ENCODE assay signal across 18 cellular contexts in the genomic region with DNA sequence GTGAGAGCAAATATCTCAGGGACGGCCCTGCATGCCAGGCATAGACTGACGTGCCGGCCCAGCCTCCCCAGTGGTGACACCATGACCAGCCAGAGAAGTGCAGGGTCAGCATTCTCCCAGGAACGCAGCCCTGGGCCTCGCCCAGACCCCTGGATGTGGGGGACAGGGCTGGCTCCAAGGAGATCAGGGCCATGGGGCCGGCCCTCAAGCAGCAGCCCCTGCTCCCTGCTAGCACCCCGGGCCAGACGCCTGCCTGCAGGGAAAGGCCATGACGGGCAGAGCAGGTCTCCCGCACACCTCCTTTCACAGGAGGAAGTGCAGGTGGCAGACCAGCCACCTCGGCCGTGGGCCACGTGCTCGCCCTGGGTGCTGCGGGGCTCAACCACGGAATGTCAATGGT. TPM values are rescaled to one million over a fixed set of nuclear protein-coding genes. Genes with fewer than 3 reads are reported as not detected.
DNase-seq lines count a peak whose midpoint lies in the region; ATAC-seq and TF ChIP-seq lines count a peak whose summit lies in the region.
"Had no signal": no experiment of that assay in that cellular context is flagged by ENCODE, and none has a peak within 500 bp of the region (broad histone marks: within the 10 kb centered on the region; RNA-seq: fewer than 3 reads in every experiment).

No MANE protein-coding gene starts in this region.

- H3K4me1 ChIP-seq in right cardiac atrium (ENCODE audit: control insufficient read depth, insufficient read depth, low read length) = no peaks in the 10 kb centered on the region
- peaks cover 0 to 6% of the 10 kb centered on the region in 2 donors for H3K4me1 ChIP-seq in right atrium auricular region
- no peaks in the 10 kb centered on the region for H3K4me1 ChIP-seq in lower lobe of right lung
- H3K4me1 ChIP-seq: Caco-2, HAP-1 had no signal

- no peaks in the 10 kb centered on the region for H3K9me3 ChIP-seq in right cardiac atrium (ENCODE audit: control insufficient read depth, low read length)
- H3K9me3 ChIP-seq in right atrium auricular region = no peaks in the 10 kb centered on the region
- H3K9me3 ChIP-seq in lower lobe of right lung = no peaks in the 10 kb centered on the region
- H3K9me3 ChIP-seq: HAP-1, Peyer's patch had no signal

- peaks cover 14% of the 10 kb centered on the region for H3K4me1 Mint-ChIP-seq in WTC11

- 82% methylated on average over 16 of the region's 16 CpGs for WGBS in right cardiac atrium

- CTCF ChIA-PET in WTC11 (lab: Charles Lee) = interaction anchor here (1.3 kb wide), 1 partner anchor 106 kb away, joined by 4 read pairs; no protein-coding TSS in a partner anchor

- H3K36me3 Mint-ChIP-seq in WTC11 = 0 out of 2 replicates have a peak, but pooled peaks cover 6% of the 10 kb centered on the region

- no peak overlapping the region for H3K27ac Mint-ChIP-seq in WTC11
- H3K27ac Mint-ChIP-seq: B cell; CD4-positive, CD25-positive, alpha-beta regulatory T cell had no signal

- H3K27me3 ChIP-seq in right cardiac atrium (ENCODE audit: control insufficient read depth, insufficient read depth) = no peaks in the 10 kb centered on the region
- no peaks in the 10 kb centered on the region for H3K27me3 ChIP-seq in right atrium auricular region
- H3K27me3 ChIP-seq in lower lobe of right lung (ENCODE audit: low read depth) = no peaks in the 10 kb centered on the region
- H3K27me3 ChIP-seq: Peyer's patch had no signal

- no peaks in the 10 kb centered on the region; the same call in 1 of the 2 replicates for H3K9me3 Mint-ChIP-seq in WTC11

- no peak overlapping the region for H3K27ac ChIP-seq in right cardiac atrium (ENCODE audit: low read length)
- no peak overlapping the region for H3K27ac ChIP-seq in right atrium auricular region
- H3K27ac ChIP-seq in lower lobe of right lung = no peak overlapping the region
- H3K27ac ChIP-seq: Peyer's patch, SK-N-MC had no signal

- intact Hi-C loops in right cardiac atrium (cut with DNase I) (loop anchor here in 1 of 4 donors (10.0 kb wide), 1 partner anchor 104 kb away; no protein-coding TSS in a partner anchor), lower lobe of right lung (cut with DNase I) (no loop called here), head of caudate nucleus (cut with DNase I) (no loop called here)

- DNase-seq in right cardiac atrium = peak; percentile 11 to 53 (median 53)
- DNase-seq in right atrium auricular region (ENCODE audit: low spot score) = no peak
- no peak for DNase-seq in WTC11 (ENCODE audit: low spot score)
- DNase-seq in lower lobe of right lung = peak; percentile 32
- no peak for DNase-seq in head of caudate nucleus
- no peak for DNase-seq in NCI-H1417 treated with DMSO at 0.1 percent for 48 hours (lab: John Stamatoyannopoulos, UW)
- DNase-seq: Caco-2; CD4-positive, CD25-positive, alpha-beta regulatory T cell; NCI-H1105; NCI-H1694; NCI-H2081 treated with DMSO at 0.1 percent for 48 hours; NCI-H446 treated with DMSO at 0.1 percent for 48 hours; Peyer's patch; SHP77 had no signal

- H3K4me3 Mint-ChIP-seq in WTC11 = no peak overlapping the region
- H3K4me3 Mint-ChIP-seq: B cell had no signal

- POLR2A ChIA-PET in WTC11 (lab: Charles Lee) = no interaction called here

- H3K4me3 ChIP-seq in right cardiac atrium (ENCODE audit: low read length) (no peak overlapping the region), right atrium auricular region (no peak overlapping the region), lower lobe of right lung (no peak overlapping the region)
- H3K4me3 ChIP-seq: HAP-1, Peyer's patch, SK-N-MC had no signal

- no peaks in the 10 kb centered on the region for H3K27me3 Mint-ChIP-seq in WTC11 (ENCODE audit: low read depth)
- H3K27me3 Mint-ChIP-seq: B cell; CD4-positive, CD25-positive, alpha-beta regulatory T cell had no signal

- no peak for TF ChIP-seq CTCF in right atrium auricular region (IDR thresholded peaks at IDR 0.05)
- no peak for TF ChIP-seq CTCF in WTC11 (IDR thresholded peaks at IDR 0.05)
- no peak for TF ChIP-seq CTCF in lower lobe of right lung (IDR thresholded peaks at IDR 0.05)

- ATAC-seq in right cardiac atrium (no peak), WTC11 (no peak), lower lobe of right lung (no peak), HG03571 (IDR thresholded peaks at IDR 0.05; ENCODE audit: unreplicated experiment) (no peak)

- peaks cover 31% of the 10 kb centered on the region for H3K36me3 ChIP-seq in right atrium auricular region
- peaks cover 52% of the 10 kb centered on the region for H3K36me3 ChIP-seq in lower lobe of right lung

TF ChIP-seq in WTC11, 78 proteins besides CTCF, POLR2A, EP300 and RAD21:
- TF ChIP-seq, protein P1, sequence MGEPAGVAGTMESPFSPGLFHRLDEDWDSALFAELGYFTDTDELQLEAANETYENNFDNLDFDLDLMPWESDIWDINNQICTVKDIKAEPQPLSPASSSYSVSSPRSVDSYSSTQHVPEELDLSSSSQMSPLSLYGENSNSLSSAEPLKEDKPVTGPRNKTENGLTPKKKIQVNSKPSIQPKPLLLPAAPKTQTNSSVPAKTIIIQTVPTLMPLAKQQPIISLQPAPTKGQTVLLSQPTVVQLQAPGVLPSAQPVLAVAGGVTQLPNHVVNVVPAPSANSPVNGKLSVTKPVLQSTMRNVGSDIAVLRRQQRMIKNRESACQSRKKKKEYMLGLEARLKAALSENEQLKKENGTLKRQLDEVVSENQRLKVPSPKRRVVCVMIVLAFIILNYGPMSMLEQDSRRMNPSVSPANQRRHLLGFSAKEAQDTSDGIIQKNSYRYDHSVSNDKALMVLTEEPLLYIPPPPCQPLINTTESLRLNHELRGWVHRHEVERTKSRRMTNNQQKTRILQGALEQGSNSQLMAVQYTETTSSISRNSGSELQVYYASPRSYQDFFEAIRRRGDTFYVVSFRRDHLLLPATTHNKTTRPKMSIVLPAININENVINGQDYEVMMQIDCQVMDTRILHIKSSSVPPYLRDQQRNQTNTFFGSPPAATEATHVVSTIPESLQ (CRISPR knock-in tag; IDR thresholded peaks at IDR 0.05) = no peak
- TF ChIP-seq JUN (CRISPR knock-in tag; IDR thresholded peaks at IDR 0.05) (no peak), ETV6 (CRISPR knock-in tag; IDR thresholded peaks at IDR 0.05) (no peak), ZNF263 (CRISPR knock-in tag; IDR thresholded peaks at IDR 0.05; ENCODE audit: low read depth) (0 out of 2 replicates have a peak, but pooled peaks have one; percentile 41)

RNA-seq across cellular contexts. Expression of a gene that starts 9.5 kb away (rescaled TPM):
- total RNA-seq in right cardiac atrium (10 to 100 TPM; 51.5 to 75.4 (median 62.5) TPM), right atrium auricular region (10 to 100 TPM; 53.1 to 53.5 TPM), WTC11 (2021) (58.6 to 73.0 TPM (median 59.9 TPM) in 3 replicates), lower lobe of right lung (24.3 TPM)
- 55.0 TPM for polyA plus RNA-seq in right cardiac atrium

RNA-seq across cellular contexts. Expression of a gene that starts 9.8 kb away (rescaled TPM):
- total RNA-seq in right cardiac atrium = 10 to 100 TPM; 12.5 to 17.7 (median 14.2) TPM
- polyA plus RNA-seq in right cardiac atrium = 12.6 TPM
- total RNA-seq in right atrium auricular region = 10 to 100 TPM; 12.3 to 14.3 TPM
- total RNA-seq in WTC11 (2021) = 32.2 to 40.7 TPM (median 35.4 TPM) in 3 replicates
- total RNA-seq in lower lobe of right lung = 43.2 TPM

RNA-seq across cellular contexts. Expression of a gene that starts 25.9 kb away (rescaled TPM):
- total RNA-seq in right cardiac atrium = 1 to 10 TPM; 4.6 to 5.9 (median 5.2) TPM
- polyA plus RNA-seq in right cardiac atrium = 7.4 TPM
- 1 to 10 TPM; 5.5 to 6.2 TPM for total RNA-seq in right atrium auricular region
- 32.4 to 35.2 TPM (median 34.3 TPM) in 3 replicates for total RNA-seq in WTC11 (2021)
- total RNA-seq in lower lobe of right lung = 8.3 TPM

RNA-seq across cellular contexts. Expression of a gene that starts 46.5 kb away (rescaled TPM):
- 10 to 100 TPM; 50.8 to 63.9 (median 53.5) TPM for total RNA-seq in right cardiac atrium
- 61.5 TPM for polyA plus RNA-seq in right cardiac atrium
- total RNA-seq in right atrium auricular region = 10 to 100 TPM; 46.2 to 63.4 TPM
- total RNA-seq in WTC11 (2021) = 47.0 to 62.4 TPM (median 53.9 TPM) in 3 replicates
- 98.1 TPM for total RNA-seq in lower lobe of right lung

Comparison
In these comparisons a context has a peak if more than half of its experiments do, and no peak if none do; other contexts are left out.
1. DNase-seq: peak in right cardiac atrium (3 of 3) and lower lobe of right lung (single experiment); none in right atrium auricular region (single experiment), WTC11 (single experiment), head of caudate nucleus (0 of 42) and NCI-H1417 treated with DMSO at 0.1 percent for 48 hours (single experiment).